ENCODE assay signal across 8 cellular contexts in the genomic region with DNA sequence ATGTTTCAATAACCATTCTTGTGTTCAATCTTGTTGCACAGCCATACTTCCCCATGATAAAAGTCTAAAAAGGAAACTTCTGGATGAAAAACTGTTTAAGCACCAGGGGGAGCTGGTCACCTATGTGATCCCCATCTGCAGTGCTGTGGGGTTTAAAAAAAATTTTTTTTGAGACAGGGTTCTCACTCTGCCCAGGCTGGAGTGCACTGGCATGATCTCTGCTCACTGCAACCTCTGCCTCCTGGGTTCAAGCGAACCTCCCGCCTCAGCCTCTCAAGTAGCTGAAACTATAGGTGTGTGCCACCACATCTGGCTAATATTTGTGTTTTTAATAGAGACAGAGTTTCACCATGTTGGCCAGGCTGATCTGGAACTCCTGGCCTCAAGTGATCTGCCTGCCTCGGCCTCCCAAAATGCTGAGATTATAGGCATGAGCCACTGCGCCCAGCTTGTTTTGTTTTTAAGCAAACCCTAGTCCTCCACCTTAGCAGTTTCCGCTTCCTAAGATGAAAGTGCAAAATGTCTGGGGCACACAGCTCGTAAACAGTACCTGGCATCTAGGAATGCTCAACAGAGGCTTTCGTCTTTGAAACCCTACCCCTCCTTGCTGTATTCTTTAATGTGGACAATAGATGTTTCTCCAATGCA. TPM values are rescaled to one million over a fixed set of nuclear protein-coding genes. Genes with fewer than 3 reads are reported as not detected.
DNase-seq lines count a peak whose midpoint lies in the region; ATAC-seq and TF ChIP-seq lines count a peak whose summit lies in the region.

No MANE protein-coding gene starts in this region.

- no peaks in the 10 kb centered on the region for H3K9me3 ChIP-seq in suprapubic skin

- 91% methylated on average over 7 of the region's 7 CpGs for WGBS in suprapubic skin

- no peaks in the 10 kb centered on the region for H3K27me3 ChIP-seq in suprapubic skin

- no peaks in the 10 kb centered on the region for H3K36me3 ChIP-seq in suprapubic skin

- TF ChIP-seq EP300 in suprapubic skin (IDR thresholded peaks at IDR 0.05), result no peak

- TF ChIP-seq CTCF in suprapubic skin (IDR thresholded peaks at IDR 0.05), result peak in 1 of 2 donors; percentile 22

- no peak for TF ChIP-seq POLR2A in suprapubic skin (IDR thresholded peaks at IDR 0.05)

- peak; percentile 57 for ATAC-seq in HG02610 (IDR thresholded peaks at IDR 0.05; ENCODE audit: unreplicated experiment)

- DNase-seq in activated CD4-positive, CD25-positive, alpha-beta regulatory T cell treated with anti-CD3 and anti-CD28 coated beads, Interleukin-2, amount 50 U/mL, for 16 hours (ENCODE audit: low read depth, low spot score), result peak; percentile 8
- no peak for DNase-seq in activated CD4-positive, CD25-positive, alpha-beta regulatory T cell treated with anti-CD3 and anti-CD28 coated beads, Interleukin-2, amount 50 U/mL, for 72 hours
- DNase-seq in NCI-H2227 treated with DMSO at 0.1 percent for 48 hours (lab: John Stamatoyannopoulos, UW) (peak; percentile 1), activated T-cell treated with anti-CD3 and anti-CD28 coated beads for 4 hours (peak; percentile 9), foreskin melanocyte (peak; percentile 11), suprapubic skin (ENCODE audit: low spot score in 2 of 2) (no peak)
- peak; percentile 41 for DNase-seq in stimulated activated CD4-positive, alpha-beta T cell treated with anti-CD3 and anti-CD28 coated beads, Interleukin-15, amount 100 ng/mL, for 24 hours

- H3K4me3 ChIP-seq in suprapubic skin, result no peak overlapping the region

- no peaks in the 10 kb centered on the region for H3K4me1 ChIP-seq in suprapubic skin

- no peak overlapping the region for H3K27ac ChIP-seq in suprapubic skin

RNA-seq across cellular contexts. Expression of a gene that starts 25.4 kb away (rescaled TPM):
- total RNA-seq in suprapubic skin, result 10 to 100 TPM; 34.0 to 53.3 (median 47.0) TPM

Comparison
In these comparisons a context has a peak if more than half of its experiments do, and no peak if none do; other contexts are left out.
1. DNase-seq: peak in activated CD4-positive, CD25-positive, alpha-beta regulatory T cell treated with anti-CD3 and anti-CD28 coated beads, Interleukin-2, amount 50 U/mL, for 16 hours (single experiment), NCI-H2227 treated with DMSO at 0.1 percent for 48 hours (single experiment), activated T-cell treated with anti-CD3 and anti-CD28 coated beads for 4 hours (single experiment), foreskin melanocyte (single experiment) and stimulated activated CD4-positive, alpha-beta T cell treated with anti-CD3 and anti-CD28 coated beads, Interleukin-15, amount 100 ng/mL, for 24 hours (single experiment); none in activated CD4-positive, CD25-positive, alpha-beta regulatory T cell treated with anti-CD3 and anti-CD28 coated beads, Interleukin-2, amount 50 U/mL, for 72 hours (single experiment) and suprapubic skin (0 of 2).